Comparison of ENCODE assay signal across 26 cellular contexts in the genomic region with DNA sequence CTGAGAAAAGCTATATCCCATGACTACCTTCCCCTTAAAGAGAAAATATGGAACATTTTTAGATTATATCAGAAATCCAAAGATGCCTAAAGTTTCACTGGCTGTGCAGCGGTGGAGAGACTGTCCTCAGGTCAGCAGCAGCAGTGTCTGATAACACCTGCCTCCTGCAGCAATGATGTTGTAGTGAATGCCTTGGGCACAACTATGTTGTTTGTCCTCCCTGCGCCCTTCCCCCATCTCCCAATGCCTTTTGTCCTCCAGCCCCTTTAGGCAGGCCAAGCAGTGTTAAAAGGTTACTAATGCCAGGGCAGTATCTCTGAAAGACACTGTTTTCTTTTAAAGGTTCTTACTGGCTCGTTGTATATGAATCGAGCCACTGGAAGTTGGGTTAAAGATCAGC. TPM values are rescaled to one million over a fixed set of nuclear protein-coding genes. Genes with fewer than 3 reads are reported as not detected.
DNase-seq lines count a peak whose midpoint lies in the region; ATAC-seq, FAIRE-seq and TF ChIP-seq lines count a peak whose summit lies in the region.
"Had no signal": no experiment of that assay in that cellular context is flagged by ENCODE, and none has a peak within 500 bp of the region (broad histone marks: within the 10 kb centered on the region; RNA-seq: fewer than 3 reads in every experiment).

No MANE protein-coding gene starts in this region.

- H3K27me3 ChIP-seq in right lobe of liver (no peaks in the 10 kb centered on the region), HepG2 (ENCODE audit: control insufficient read depth in 1 of 2, insufficient read depth in 2 of 2, low read length in 2 of 2) (no peaks in the 10 kb centered on the region), left ventricle myocardium inferior (ENCODE audit: low read depth) (no peaks in the 10 kb centered on the region)
- H3K27me3 ChIP-seq: MG63, neutrophil, SJSA1, upper lobe of right lung had no signal

- TF ChIP-seq POLR2A in right lobe of liver (IDR thresholded peaks at IDR 0.05) (no peak), HepG2 (IDR thresholded peaks at IDR 0.05; ENCODE audit: insufficient read depth in 1 of 2, low read depth in 2 of 2, low read length in 2 of 2) (no peak)

- 39% methylated on average over 3 of the region's 4 CpGs for WGBS in right lobe of liver (ENCODE audit: insufficient coverage, low coverage, low lambda C conversion rate, missing lambda C conversion rate)
- WGBS in HepG2 (ENCODE audit: low lambda C conversion rate): 95% methylated on average over 4 of the region's 4 CpGs

- peak overlapping the region; percentile 8 for H3K4me3 Mint-ChIP-seq in progenitor cell of endocrine pancreas (ENCODE audit: low read depth)
- H3K4me3 Mint-ChIP-seq: activated CD4-positive, alpha-beta memory T cell treated with anti-CD3 and anti-CD28 coated beads for 36 hours; activated naive CD4-positive, alpha-beta T cell treated with anti-CD3 and anti-CD28 coated beads, Interleukin-2, amount 50 U/mL, for 24 hours; CD4-positive, CD25-positive, alpha-beta regulatory T cell; stimulated activated effector memory CD8-positive, alpha-beta T cell treated with anti-CD3 and anti-CD28 coated beads, Interleukin-12 subunit alpha, Interleukin-12 subunit beta, amount 100 ng/mL, for 72 hours had no signal

- BruUV-seq in HepG2 (replicated peaks; lab: Mats Ljungman, UMichigan): no TSS peak

- H3K36me3 Mint-ChIP-seq in progenitor cell of endocrine pancreas (ENCODE audit: insufficient read depth): peaks cover 22% of the 10 kb centered on the region

- peaks cover 0 to 41% (median 21%) of the 10 kb centered on the region in 4 donors for H3K36me3 ChIP-seq in right lobe of liver
- peaks cover 21 to 83% of the 10 kb centered on the region in 2 experiments for H3K36me3 ChIP-seq in HepG2 (replicated peaks in 1 of 2; ENCODE audit: control insufficient read depth in 1 of 2, insufficient read depth in 2 of 2, low read length in 2 of 2)
- peaks cover 88% of the 10 kb centered on the region for H3K36me3 ChIP-seq in left ventricle myocardium inferior

- intact Hi-C loops in right lobe of liver (cut with DNase I): no loop called here
- intact Hi-C loops in HepG2 (cut with micrococcal nuclease; ENCODE audit: unreplicated experiment): loop anchor here (1.0 kb wide), 1 partner anchor 135 kb away; no protein-coding TSS in a partner anchor
- intact Hi-C loops in left ventricle myocardium inferior (cut with micrococcal nuclease): no loop called here

- no peak for FAIRE-seq in HepG2 (lab: Jason Lieb, UNC)
- FAIRE-seq: astrocyte, endothelial cell of umbilical vein, GM12892 had no signal

- CTCF ChIA-PET in HepG2 (lab: Yijun Ruan, JAX; ENCODE audit: low intra/inter-chr PET ratio, low total read pairs): no interaction called here

- no peak for TF ChIP-seq EP300 in HepG2 (IDR thresholded peaks at IDR 0.05; ENCODE audit: low read depth in 2 of 2, low read length in 2 of 2)
- TF ChIP-seq EP300 in HepG2 (CRISPR knock-in tag; IDR thresholded peaks at IDR 0.05; ENCODE audit: borderline replicate concordance): no peak

- ATAC-seq in right lobe of liver: peak; percentile 18 to 71 (median 28)
- ATAC-seq in HepG2: no peak
- ATAC-seq: stimulated activated effector memory CD8-positive, alpha-beta T cell treated with anti-CD3 and anti-CD28 coated beads, Interleukin-12 subunit alpha, Interleukin-12 subunit beta, amount 100 ng/mL, for 72 hours; upper lobe of right lung had no signal

- no peaks in the 10 kb centered on the region for H3K79me2 ChIP-seq in HepG2 (ENCODE audit: insufficient read depth, low read length)

- POLR2A ChIA-PET in HepG2 (lab: Yijun Ruan, JAX): no interaction called here

- H3K9me3 ChIP-seq in right lobe of liver (no peaks in the 10 kb centered on the region), HepG2 (ENCODE audit: low read length) (no peaks in the 10 kb centered on the region), left ventricle myocardium inferior (replicated peaks) (no peaks in the 10 kb centered on the region)
- H3K9me3 ChIP-seq: MG63, neutrophil, SJSA1, upper lobe of right lung had no signal

- peaks cover 29% of the 10 kb centered on the region for H3K4me1 Mint-ChIP-seq in progenitor cell of endocrine pancreas (ENCODE audit: low read depth)
- H3K4me1 Mint-ChIP-seq: stimulated activated effector memory CD8-positive, alpha-beta T cell treated with anti-CD3 and anti-CD28 coated beads, Interleukin-12 subunit alpha, Interleukin-12 subunit beta, amount 100 ng/mL, for 72 hours had no signal

- no peaks in the 10 kb centered on the region for H3K9me3 Mint-ChIP-seq in progenitor cell of endocrine pancreas (ENCODE audit: low read depth)
- H3K9me3 Mint-ChIP-seq: activated CD4-positive, alpha-beta memory T cell treated with anti-CD3 and anti-CD28 coated beads for 36 hours; activated naive CD4-positive, alpha-beta T cell treated with anti-CD3 and anti-CD28 coated beads, Interleukin-2, amount 50 U/mL, for 24 hours; CD4-positive, CD25-positive, alpha-beta regulatory T cell; stimulated activated effector memory CD8-positive, alpha-beta T cell treated with anti-CD3 and anti-CD28 coated beads, Interleukin-12 subunit alpha, Interleukin-12 subunit beta, amount 100 ng/mL, for 72 hours had no signal

- H3K27me3 Mint-ChIP-seq in progenitor cell of endocrine pancreas: no peaks in the 10 kb centered on the region
- H3K27me3 Mint-ChIP-seq: activated CD4-positive, alpha-beta memory T cell treated with anti-CD3 and anti-CD28 coated beads for 36 hours; activated naive CD4-positive, alpha-beta T cell treated with anti-CD3 and anti-CD28 coated beads, Interleukin-2, amount 50 U/mL, for 24 hours; CD4-positive, CD25-positive, alpha-beta regulatory T cell had no signal

- no peak overlapping the region for H3K9ac ChIP-seq in HepG2 (ENCODE audit: insufficient read depth, low read depth, low read length)

- H3K4me1 ChIP-seq in right lobe of liver (peaks cover 0 to 27% (median 7%) of the 10 kb centered on the region in 4 donors), HepG2 (ENCODE audit: insufficient read depth, low read length) (0 out of 2 replicates have a peak, but pooled peaks cover 6% of the 10 kb centered on the region), left ventricle myocardium inferior (peaks cover 84% of the 10 kb centered on the region)
- H3K4me1 ChIP-seq: SJSA1, upper lobe of right lung had no signal

- H3K27ac Mint-ChIP-seq in progenitor cell of endocrine pancreas: peak overlapping the region; percentile 34
- H3K27ac Mint-ChIP-seq: stimulated activated effector memory CD8-positive, alpha-beta T cell treated with anti-CD3 and anti-CD28 coated beads, Interleukin-12 subunit alpha, Interleukin-12 subunit beta, amount 100 ng/mL, for 72 hours had no signal

- H3K4me2 ChIP-seq in HepG2 (ENCODE audit: low read depth, low read length): no peak overlapping the region

- H3K4me3 ChIP-seq in right lobe of liver (no peak overlapping the region), HepG2 (replicated peaks in 1 of 3; ENCODE audit: insufficient read depth in 1 of 3, low read depth in 2 of 3, low read length in 3 of 3) (no peak overlapping the region), left ventricle myocardium inferior (no peak overlapping the region)
- H3K4me3 ChIP-seq: MG63, SJSA1, upper lobe of right lung had no signal

- no peak for TF ChIP-seq RAD21 in HepG2 (CRISPR knock-in tag; IDR thresholded peaks at IDR 0.05)

- H3K27ac ChIP-seq in right lobe of liver (peak overlapping the region in 1 of 3 donors; percentile 45), HepG2 (ENCODE audit: extremely low read length, insufficient read depth, low read length) (no peak overlapping the region), left ventricle myocardium inferior (replicated peaks) (peak overlapping the region; percentile 89)
- H3K27ac ChIP-seq: neutrophil, SJSA1, upper lobe of right lung, WERI-Rb-1 had no signal

- H2AFZ ChIP-seq in HepG2 (ENCODE audit: low read length): no peak overlapping the region

- no peak for TF ChIP-seq CTCF in right lobe of liver (IDR thresholded peaks at IDR 0.05)
- TF ChIP-seq CTCF in HepG2 (CRISPR knock-in tag; IDR thresholded peaks at IDR 0.05): no peak
- no peak for TF ChIP-seq CTCF in left ventricle myocardium inferior (IDR thresholded peaks at IDR 0.05; ENCODE audit: borderline replicate concordance)
- TF ChIP-seq CTCF in progenitor cell of endocrine pancreas (IDR thresholded peaks at IDR 0.05; ENCODE audit: unreplicated experiment): no peak

- DNase-seq in right lobe of liver (no peak), HepG2 (ENCODE audit: low spot score) (no peak), left ventricle myocardium inferior (no peak), progenitor cell of endocrine pancreas (ENCODE audit: low spot score, unreplicated experiment) (no peak), NOMO-1 treated with dmso at 0.1 percent for 144 hours (lab: John Stamatoyannopoulos, UW; ENCODE audit: unreplicated experiment) (no peak), NCI-H1105 treated with DMSO at 0.1 percent for 48 hours (lab: John Stamatoyannopoulos, UW) (no peak), D341Med (ENCODE audit: low spot score) (no peak), T-helper 1 cell (no peak)
- DNase-seq: activated CD4-positive, alpha-beta memory T cell treated with anti-CD3 and anti-CD28 coated beads for 36 hours; activated T-cell treated with anti-CD3 and anti-CD28 coated beads, Interleukin-2, amount 50 U/mL, for 1 hour; CD4-positive, CD25-positive, alpha-beta regulatory T cell; DMS153; H7; kidney glomerular epithelial cell; MG63; NCI-H146; T-helper 2 cell; upper lobe of right lung; WERI-Rb-1 had no signal

- in situ Hi-C loops in HepG2 (cut with HindIII; ENCODE audit: extremely low pct_ligation_motif_present, low pct_unique_long_range_greater_than_20kb): no loop called here

- H4K20me1 ChIP-seq in HepG2 (ENCODE audit: insufficient read depth, low read length): no peaks in the 10 kb centered on the region

RNA-seq across cellular contexts. Expression of gene RTRAF, which starts 13.2 kb away (rescaled TPM):
- total RNA-seq in right lobe of liver: 10 to 100 TPM; 35.1 to 73.0 (median 55.4) TPM
- total RNA-seq in HepG2 (2016; rRNA removed; fragmentation: Illumina TruSeq; extraction: Trizol): 258 and 374 TPM in 2 replicates
- 42.9 and 47.7 TPM in 2 replicates for total RNA-seq in HepG2 (2016; cell fraction: cytosol; rRNA removed; fragmentation: Illumina TruSeq; extraction: Trizol; ENCODE audit: low read depth)
- 255 and 390 TPM in 2 replicates for total RNA-seq in HepG2 (2016; cell fraction: insoluble cytoplasmic fraction; rRNA removed; fragmentation: Illumina TruSeq; extraction: Trizol)
- total RNA-seq in HepG2 (2016; cell fraction: membrane; rRNA removed; fragmentation: Illumina TruSeq; extraction: Trizol): 101 TPM in 2 replicates
- total RNA-seq in HepG2 (2016; cell fraction: nucleus; rRNA removed; fragmentation: Illumina TruSeq; extraction: Trizol): 105 and 106 TPM in 2 replicates
- 118 and 137 TPM in 2 replicates for polyA plus RNA-seq in HepG2 (2011; rRNA removed)
- 25.5 and 41.9 TPM in 2 replicates for polyA plus RNA-seq in HepG2 (2011; cell fraction: cytosol; rRNA removed)
- 11.4 and 17.2 TPM in 2 replicates for polyA plus RNA-seq in HepG2 (2011; cell fraction: nucleus; rRNA removed)
- 154 and 171 TPM in 2 replicates for polyA plus RNA-seq in HepG2 (2012)
- 42.7 and 48.8 TPM in 2 replicates for polyA plus RNA-seq in HepG2 (2016; cell fraction: cytosol; fragmentation: Illumina TruSeq; extraction: Trizol; ENCODE audit: low read depth)
- 390 and 432 TPM in 2 replicates for polyA plus RNA-seq in HepG2 (2016; cell fraction: insoluble cytoplasmic fraction; fragmentation: Illumina TruSeq; extraction: Trizol; ENCODE audit: low read depth)
- polyA plus RNA-seq in HepG2 (2016; cell fraction: membrane; fragmentation: Illumina TruSeq; extraction: Trizol; ENCODE audit: low read depth): 75.4 and 87.3 TPM in 2 replicates
- 144 and 145 TPM in 2 replicates for polyA plus RNA-seq in HepG2 (2016; cell fraction: nucleus; fragmentation: Illumina TruSeq; extraction: Trizol; ENCODE audit: insufficient read depth, low read depth)
- 32.5 and 95.8 TPM in 2 replicates for polyA minus RNA-seq in HepG2 (2011; rRNA and poly(A)+ RNA removed; ENCODE audit: low replicate concordance)
- 80.3 and 89.3 TPM in 2 replicates for polyA minus RNA-seq in HepG2 (2011; cell fraction: cytosol; rRNA and poly(A)+ RNA removed)
- 53.6 and 57.8 TPM in 2 replicates for polyA minus RNA-seq in HepG2 (2011; cell fraction: nucleus; rRNA and poly(A)+ RNA removed)
- total RNA-seq in left ventricle myocardium inferior: 237 TPM
- total RNA-seq in progenitor cell of endocrine pancreas: 233 and 247 TPM in 2 replicates
